Comparison of ENCODE assay signal across 8 cellular contexts in genomic region chr13:31846984-31847752, GRCh38.
DNase-seq lines count a peak whose midpoint lies in the region; ATAC-seq, FAIRE-seq and TF ChIP-seq lines count a peak whose summit lies in the region.

No MANE protein-coding gene starts in this region.

- H3K9ac ChIP-seq in BLaER1 = peak overlapping the region; percentile 63; the same call in 1 of the 2 replicates
- H3K9ac ChIP-seq in SK-N-MC (ENCODE audit: insufficient read length) = no peak overlapping the region

- H3K4me3 ChIP-seq in BLaER1 (peak overlapping the region; percentile 79), SK-N-MC (peak overlapping the region; percentile 88), fibroblast of mammary gland (ENCODE audit: control insufficient read depth, low read depth, low read length) (peak overlapping the region; percentile 53), pancreas (peak overlapping the region; percentile 32 to 79 (median 67))

- no peaks in the 10 kb centered on the region for H4K20me1 ChIP-seq in BLaER1

- intact Hi-C loops in pancreas (cut with DNase I) = no loop called here

- TF ChIP-seq CTCF in fibroblast of mammary gland (conservative IDR thresholded peaks at IDR 0.05; ENCODE audit: control insufficient read depth, insufficient read depth, low read depth, low read length) = no peak
- no peak for TF ChIP-seq CTCF in pancreas (IDR thresholded peaks at IDR 0.05)

- H3K27ac ChIP-seq in BLaER1 (no peak overlapping the region), SK-N-MC (no peak overlapping the region), pancreas (peak overlapping the region in 1 of 4 donors; percentile 44)

- 6 to 7% methylated on average over 26 to 30 of the region's 30 CpGs for WGBS in pancreas, 2 donors

- DNase-seq in SK-N-MC (ENCODE audit: low read depth, low spot score) (no peak), fibroblast of mammary gland (ENCODE audit: low read depth) (peak; percentile 8), pancreas (no peak), amniotic stem cell (lab: John Stamatoyannopoulos, UW) (no peak)
- no peak for DNase-seq in activated CD4-positive, alpha-beta T cell treated with anti-CD3 and anti-CD28 coated beads for 48 hours

- H3K9me3 ChIP-seq in BLaER1 (no peaks in the 10 kb centered on the region), SK-N-MC (ENCODE audit: low read depth, low read length) (no peaks in the 10 kb centered on the region), pancreas (no peaks in the 10 kb centered on the region)

- H3K27me3 ChIP-seq in BLaER1 (peaks cover 8% of the 10 kb centered on the region; the same call in 1 of the 2 replicates), pancreas (peaks cover 0 to 5% (median 0%) of the 10 kb centered on the region in 4 donors)

- peaks cover 7% of the 10 kb centered on the region for H3K4me1 ChIP-seq in BLaER1
- H3K4me1 ChIP-seq in pancreas = no peaks in the 10 kb centered on the region

- peak overlapping the region; percentile 81 for H3K4me2 ChIP-seq in BLaER1

- ATAC-seq in GM21529 (IDR thresholded peaks at IDR 0.05; ENCODE audit: unreplicated experiment) = peak; percentile 22
- peak in 3 of 4 donors; percentile 12 to 29 (median 15) for ATAC-seq in pancreas
- no peak for ATAC-seq in HG02588 (IDR thresholded peaks at IDR 0.05; ENCODE audit: unreplicated experiment)

- H3K36me3 ChIP-seq in BLaER1 = no peaks in the 10 kb centered on the region
- H3K36me3 ChIP-seq in SK-N-MC (ENCODE audit: insufficient read depth, low read length) = no peaks in the 10 kb centered on the region
- H3K36me3 ChIP-seq in pancreas = no peaks in the 10 kb centered on the region

- no peak for FAIRE-seq in pancreas (lab: Jason Lieb, UNC)
